Comparison of ENCODE assay signal across 1 cellular context in the genomic region with DNA sequence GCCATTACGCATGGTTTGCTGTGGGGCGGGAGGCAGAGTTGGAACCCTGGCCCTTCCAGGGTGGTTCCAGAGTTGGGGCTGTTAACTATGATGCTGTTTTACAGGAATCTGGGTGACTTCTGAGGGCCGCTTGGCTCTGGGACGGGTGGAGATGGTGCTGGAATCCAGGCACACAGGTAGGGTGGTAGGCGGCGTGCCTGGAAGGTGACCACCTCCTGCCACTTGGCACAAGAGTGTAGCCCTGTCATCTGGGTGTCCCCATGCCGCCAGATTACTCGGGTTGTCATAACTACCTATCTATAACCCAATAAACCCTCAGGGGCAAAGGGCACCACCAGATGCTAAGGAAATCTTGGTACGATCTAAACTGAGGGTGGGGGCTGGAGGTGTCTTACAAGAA.
TF ChIP-seq lines count a peak whose summit lies in the region.

No MANE protein-coding gene starts in this region.

TF ChIP-seq in IMR-90, 13 proteins besides CTCF, POLR2A, EP300 and RAD21:
- TF ChIP-seq MAZ (IDR thresholded peaks at IDR 0.05; ENCODE audit: borderline replicate concordance, low read depth, low read length), result no peak
- TF ChIP-seq ELK1 (IDR thresholded peaks at IDR 0.05; ENCODE audit: borderline replicate concordance, low read depth, low read length), result no peak
- no peak for TF ChIP-seq USF2 (IDR thresholded peaks at IDR 0.05; ENCODE audit: low read depth, low read length)
- no peak for TF ChIP-seq BHLHE40 (IDR thresholded peaks at IDR 0.05; ENCODE audit: low read depth, low read length)
- TF ChIP-seq NFE2L2 (IDR thresholded peaks at IDR 0.05; ENCODE audit: low read depth, low read length), result no peak
- TF ChIP-seq RFX5 (IDR thresholded peaks at IDR 0.05; ENCODE audit: low read depth, low read length), result no peak
- no peak for TF ChIP-seq CHD1 (IDR thresholded peaks at IDR 0.05; ENCODE audit: low read depth, low read length)
- no peak for TF ChIP-seq MXI1 (IDR thresholded peaks at IDR 0.05; ENCODE audit: borderline replicate concordance, low read depth, low read length)
- TF ChIP-seq FOS (IDR thresholded peaks at IDR 0.05; ENCODE audit: low read depth, low read length), result no peak
- TF ChIP-seq CEBPB (IDR thresholded peaks at IDR 0.05; ENCODE audit: low read depth, low read length), result no peak
- TF ChIP-seq SMC3 (IDR thresholded peaks at IDR 0.05; ENCODE audit: low read depth, low read length), result no peak
- TF ChIP-seq RCOR1 (IDR thresholded peaks at IDR 0.05; ENCODE audit: insufficient replicate concordance, low read length), result no peak
- TF ChIP-seq MAFK (IDR thresholded peaks at IDR 0.05; ENCODE audit: low read depth, low read length), result no peak
TF ChIP-seq in IMR-90: peak in this region for 0.
